Comparison of ENCODE assay signal across 8 cellular contexts in genomic region chr9:98057095-98057799, GRCh38. TPM values are rescaled to one million over a fixed set of nuclear protein-coding genes. Genes with fewer than 3 reads are reported as not detected.
DNase-seq lines count a peak whose midpoint lies in the region; ATAC-seq and TF ChIP-seq lines count a peak whose summit lies in the region.

No MANE protein-coding gene starts in this region.

- TF ChIP-seq RAD21 in SK-N-SH (IDR thresholded peaks at IDR 0.05; ENCODE audit: low read length), result no peak

- H3K9me3 ChIP-seq in SK-N-SH (no peaks in the 10 kb centered on the region), endocrine pancreas (ENCODE audit: control insufficient read depth, low read length) (no peaks in the 10 kb centered on the region)
- H3K9me3 ChIP-seq in naive thymus-derived CD4-positive, alpha-beta T cell (ENCODE audit: control insufficient read depth in 2 of 3, low read length in 3 of 3), result no peaks in the 10 kb centered on the region

- H3K9me2 ChIP-seq in SK-N-SH, result no peaks in the 10 kb centered on the region

- no peaks in the 10 kb centered on the region for H3K27me3 ChIP-seq in SK-N-SH (ENCODE audit: insufficient read depth)
- H3K27me3 ChIP-seq in endocrine pancreas (ENCODE audit: control insufficient read depth, insufficient read depth, low read length), result no peaks in the 10 kb centered on the region
- H3K27me3 ChIP-seq in naive thymus-derived CD4-positive, alpha-beta T cell (ENCODE audit: control insufficient read depth in 2 of 2, insufficient read depth in 2 of 2, low read length in 2 of 2), result no peaks in the 10 kb centered on the region

- TF ChIP-seq CTCF in SK-N-SH (IDR thresholded peaks at IDR 0.05), result no peak
- TF ChIP-seq CTCF in omental fat pad (IDR thresholded peaks at IDR 0.05), result no peak

- CTCF ChIA-PET in SK-N-SH (lab: Yijun Ruan, JAX), result interaction anchor here (0.5 to 3.9 kb wide), 10 partner anchors 11 to 207 kb away, joined by 3 to 22 read pairs (median 4); partner anchors contain the start of genes TRIM14 and TRMO
- CTCF ChIA-PET in naive thymus-derived CD4-positive, alpha-beta T cell (lab: Charles Lee), result interaction anchor here (0.6 to 1.8 kb wide), 4 partner anchors 12 to 61 kb away, joined by 3 to 7 read pairs (median 4); partner anchors contain the start of gene TRIM14

- peaks cover 8 to 38% (median 29%) of the 10 kb centered on the region in 7 donors for H3K4me1 Mint-ChIP-seq in naive thymus-derived CD4-positive, alpha-beta T cell

- H4K20me1 ChIP-seq in SK-N-SH (ENCODE audit: insufficient read depth), result no peaks in the 10 kb centered on the region

- H3K36me3 Mint-ChIP-seq in naive thymus-derived CD4-positive, alpha-beta T cell, result peaks cover 4 to 11% (median 6%) of the 10 kb centered on the region in 5 donors

- H3K4me3 ChIP-seq in SK-N-SH (ENCODE audit: low read depth in 2 of 2, low read length in 1 of 2) (peak overlapping the region; percentile 67 to 96), endocrine pancreas (ENCODE audit: control insufficient read depth, insufficient read depth, low read length) (peak overlapping the region; percentile 76)
- H3K4me3 ChIP-seq in naive thymus-derived CD4-positive, alpha-beta T cell (ENCODE audit: low read length), result peak overlapping the region; percentile 73

- H3K36me3 ChIP-seq in SK-N-SH (replicated peaks in 1 of 2; ENCODE audit: control insufficient read depth in 1 of 2, insufficient read depth in 2 of 2, low read length in 1 of 2) (peaks cover 2 to 15% of the 10 kb centered on the region in 2 experiments), endocrine pancreas (ENCODE audit: control insufficient read depth, insufficient read depth, low read length) (no peaks in the 10 kb centered on the region)
- peaks cover 0 to 13% (median 0%) of the 10 kb centered on the region in 3 experiments for H3K36me3 ChIP-seq in naive thymus-derived CD4-positive, alpha-beta T cell (ENCODE audit: control insufficient read depth in 2 of 3, insufficient read depth in 3 of 3, low read length in 3 of 3)

- peak overlapping the region; percentile 85 for H2AFZ ChIP-seq in SK-N-SH (ENCODE audit: low read depth)

- H3K9ac ChIP-seq in SK-N-SH, result peak overlapping the region; percentile 76
- H3K9ac ChIP-seq in endocrine pancreas (ENCODE audit: control insufficient read depth, insufficient read depth, low read length), result peak overlapping the region; percentile 86

- WGBS in SK-N-SH (ENCODE audit: low lambda C conversion rate), result 15% methylated on average over 17 of the region's 17 CpGs

- ATAC-seq in naive thymus-derived CD4-positive, alpha-beta T cell, result no peak
- ATAC-seq in omental fat pad (ENCODE audit: low FRiP score) (no peak), HG03571 (IDR thresholded peaks at IDR 0.05; ENCODE audit: unreplicated experiment) (no peak)

- H3K27ac ChIP-seq in SK-N-SH (ENCODE audit: low read depth in 2 of 2, low read length in 1 of 2), result peak overlapping the region; percentile 81 to 83
- peak overlapping the region; percentile 93 for H3K27ac ChIP-seq in naive thymus-derived CD4-positive, alpha-beta T cell (ENCODE audit: low read depth, low read length)

- peaks cover 0 to 2% (median 0%) of the 10 kb centered on the region in 11 donors for H3K9me3 Mint-ChIP-seq in naive thymus-derived CD4-positive, alpha-beta T cell

- intact Hi-C loops in naive thymus-derived CD4-positive, alpha-beta T cell (cut with micrococcal nuclease), result loop anchor here (1.0 to 2.0 kb wide), 8 partner anchors 18 to 424 kb away; partner anchors contain the start of genes ANP32B (in 1 of the 2), CORO2A (in 1 of the 2), NCBP1 (in 1 of the 2) and TBC1D2 (in 1 of the 2)

- peaks cover 44% of the 10 kb centered on the region for H3K79me2 ChIP-seq in SK-N-SH (ENCODE audit: insufficient read depth)

- no peak for TF ChIP-seq EP300 in SK-N-SH (IDR thresholded peaks at IDR 0.05; ENCODE audit: borderline replicate concordance in 1 of 2, low read depth in 1 of 2, low read length in 1 of 2)

- H3K4me1 ChIP-seq in SK-N-SH (ENCODE audit: control insufficient read depth in 1 of 2, insufficient read depth in 2 of 2, low read depth in 1 of 2, low read length in 1 of 2), result peaks cover 3 to 12% of the 10 kb centered on the region in 2 experiments; a peak in 2 of 4 replicates
- H3K4me1 ChIP-seq in endocrine pancreas (ENCODE audit: control insufficient read depth, insufficient read depth, low read length), result no peaks in the 10 kb centered on the region
- H3K4me1 ChIP-seq in naive thymus-derived CD4-positive, alpha-beta T cell (ENCODE audit: control insufficient read depth in 2 of 2, insufficient read depth in 2 of 2, low read length in 2 of 2), result peaks cover 9 to 22% of the 10 kb centered on the region in 2 donors

- DNase-seq in stimulated activated CD4-positive, alpha-beta T cell treated with anti-CD3 and anti-CD28 coated beads, Interleukin-4, amount 100 ng/mL, for 24 hours, result peak; percentile 50
- DNase-seq in stimulated activated CD4-positive, alpha-beta T cell treated with anti-CD3 and anti-CD28 coated beads, Interleukin-12 subunit alpha, Interleukin-12 subunit beta, amount 100 ng/mL, for 4 hours, result no peak
- DNase-seq in SK-N-SH (no peak), omental fat pad (ENCODE audit: low spot score) (no peak), NCI-H2196 (lab: John Stamatoyannopoulos, UW; ENCODE audit: unreplicated experiment) (no peak)
- DNase-seq in naive thymus-derived CD4-positive, alpha-beta T cell, result peak in 5 of 9 donors; percentile 20 to 49 (median 32)

- peak overlapping the region; percentile 82 for H3K4me2 ChIP-seq in SK-N-SH

- peak overlapping the region; percentile 93 to 100 (median 97) for H3K27ac Mint-ChIP-seq in naive thymus-derived CD4-positive, alpha-beta T cell

- peak overlapping the region; percentile 93 to 100 (median 95) for H3K4me3 Mint-ChIP-seq in naive thymus-derived CD4-positive, alpha-beta T cell

- H3F3A ChIP-seq in SK-N-SH (replicated peaks; ENCODE audit: insufficient read depth), result peaks cover 8% of the 10 kb centered on the region

- POLR2A ChIA-PET in SK-N-SH (lab: Yijun Ruan, JAX), result interaction anchor here (1.4 to 2.8 kb wide), 2 partner anchors 135 to 199 kb away, joined by 11 to 17 read pairs; partner anchors contain the start of genes TBC1D2 and TRMO
- POLR2A ChIA-PET in naive thymus-derived CD4-positive, alpha-beta T cell (lab: Charles Lee), result interaction anchor here (0.5 to 3.5 kb wide), 19 partner anchors 10 to 360 kb away, joined by 3 to 25 read pairs (median 4); partner anchors contain the start of genes ANP32B, TBC1D2, TRMO and XPA

- H3K27me3 Mint-ChIP-seq in naive thymus-derived CD4-positive, alpha-beta T cell, result no peaks in the 10 kb centered on the region

TF ChIP-seq in SK-N-SH, 30 proteins besides CTCF, POLR2A, EP300 and RAD21:
- TF ChIP-seq CHD2 (IDR thresholded peaks at IDR 0.05; ENCODE audit: low read length, partially characterized antibody), result no peak
- TF ChIP-seq RCOR1 (IDR thresholded peaks at IDR 0.05; ENCODE audit: low read length), result no peak
- TF ChIP-seq SIN3A (IDR thresholded peaks at IDR 0.05; ENCODE audit: borderline replicate concordance, low read depth, low read length), result 0 out of 2 replicates have a peak, but pooled peaks have one; percentile 6
- TF ChIP-seq SMC3 (IDR thresholded peaks at IDR 0.05; ENCODE audit: low read depth, low read length), result no peak
- no peak for TF ChIP-seq PBX3 (IDR thresholded peaks at IDR 0.05)
- no peak for TF ChIP-seq USF2 (IDR thresholded peaks at IDR 0.05; ENCODE audit: borderline replicate concordance, low read depth, low read length)
- no peak for TF ChIP-seq TCF12 (IDR thresholded peaks at IDR 0.05)
- TF ChIP-seq IRF3 (IDR thresholded peaks at IDR 0.05; ENCODE audit: low read depth, low read length), result no peak
- no peak; the same call in 1 of the 2 replicates for TF ChIP-seq MXI1 (IDR thresholded peaks at IDR 0.05; ENCODE audit: low read depth, low read length)

RNA-seq across cellular contexts. Expression of gene NANS, which starts 0.7 kb away (rescaled TPM):
- 53.5 and 61.3 TPM in 2 replicates for polyA plus RNA-seq in SK-N-SH (2012; rRNA removed)
- 48.8 and 53.9 TPM in 2 replicates for polyA plus RNA-seq in SK-N-SH (2012; cell fraction: cytosol; rRNA removed)
- polyA plus RNA-seq in SK-N-SH (2012; cell fraction: nucleus; rRNA removed), result 37.0 and 46.0 TPM in 2 replicates
- total RNA-seq in naive thymus-derived CD4-positive, alpha-beta T cell, result 10 to 100 TPM; 16.3 to 58.9 (median 51.8) TPM
- 10 to 100 TPM; 33.0 to 33.2 TPM for polyA plus RNA-seq in naive thymus-derived CD4-positive, alpha-beta T cell
- 100 to 1,000 TPM in 1 of 4 donors, 10 to 100 TPM in 3; 57.1 to 104 (median 60.4) TPM for total RNA-seq in omental fat pad

Comparison
In these comparisons a context has a peak if more than half of its experiments do, and no peak if none do; other contexts are left out.
1. DNase-seq: peak in stimulated activated CD4-positive, alpha-beta T cell treated with anti-CD3 and anti-CD28 coated beads, Interleukin-4, amount 100 ng/mL, for 24 hours (single experiment) and naive thymus-derived CD4-positive, alpha-beta T cell (5 of 9); none in stimulated activated CD4-positive, alpha-beta T cell treated with anti-CD3 and anti-CD28 coated beads, Interleukin-12 subunit alpha, Interleukin-12 subunit beta, amount 100 ng/mL, for 4 hours (single experiment), SK-N-SH (single experiment), omental fat pad (single experiment) and NCI-H2196 (single experiment).
2. Peak in every context shown above with its lines, with median percentiles within 50 percentile points of each other: H3K4me3 ChIP-seq.